ENCODE assay signal across 18 cellular contexts in the genomic region with DNA sequence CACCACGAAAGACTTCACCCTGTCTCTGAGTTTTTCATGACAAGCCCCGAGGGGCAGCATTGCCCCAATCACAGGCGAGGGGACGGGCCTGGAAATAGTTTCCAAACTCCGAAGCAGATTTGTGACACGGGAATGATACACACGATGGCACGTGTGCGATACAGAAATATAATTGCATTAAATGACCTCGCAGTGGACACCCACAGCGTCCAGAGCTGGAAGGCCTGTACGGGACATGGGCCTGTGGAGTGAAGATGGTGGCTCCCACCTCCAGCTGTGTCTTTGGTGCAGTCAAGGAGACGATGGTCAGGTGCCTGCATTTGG. TPM values are rescaled to one million over a fixed set of nuclear protein-coding genes. Genes with fewer than 3 reads are reported as not detected.
"Had no signal": no experiment of that assay in that cellular context is flagged by ENCODE, and none has a peak within 500 bp of the region (broad histone marks: within the 10 kb centered on the region; RNA-seq: fewer than 3 reads in every experiment).

No MANE protein-coding gene starts in this region.

- H3K27me3 Mint-ChIP-seq: activated naive CD8-positive, alpha-beta T cell; progenitor cell of endocrine pancreas had no signal

- H3K4me3 Mint-ChIP-seq: activated naive CD8-positive, alpha-beta T cell; activated T-helper 1 cell treated with anti-CD3 and anti-CD28 coated beads, Interleukin-12 subunit alpha, Interleukin-12 subunit beta, Interleukin-2, Interleukin-4 antibody, amounts not matched to agents 30 ng/mL and 10 ng/mL and 1 ng/mL, durations not matched to agents 14 hours and 24 hours and 36 hours had no signal

- H3K36me3 Mint-ChIP-seq: activated naive CD8-positive, alpha-beta T cell had no signal

- H3K36me3 ChIP-seq: cardiac muscle cell had no signal

- H3K27ac Mint-ChIP-seq: activated naive CD8-positive, alpha-beta T cell; activated T-helper 1 cell treated with anti-CD3 and anti-CD28 coated beads, Interleukin-12 subunit alpha, Interleukin-12 subunit beta, Interleukin-2, Interleukin-4 antibody, amounts not matched to agents 30 ng/mL and 10 ng/mL and 1 ng/mL, durations not matched to agents 14 hours and 24 hours and 36 hours; progenitor cell of endocrine pancreas had no signal

- H3K27me3 ChIP-seq: cardiac muscle cell, foreskin keratinocyte had no signal

- DNase-seq: activated CD4-positive, CD25-positive, alpha-beta regulatory T cell treated with anti-CD3 and anti-CD28 coated beads, Interleukin-2, amount 50 U/mL, for 72 hours; activated gamma-delta T cell treated with Interleukin-2 at 50 U/mL for 16 hours; foreskin keratinocyte; glutamatergic neuron; hippocampal formation; stimulated activated naive CD8-positive, alpha-beta T cell treated with anti-CD3 and anti-CD28 coated beads, Interleukin-15, Interleukin-2, amounts not matched to agents 100 U/mL and 50 U/mL, for 24 hours; substantia nigra; T-helper 9 cell; trophoblast cell had no signal

- H3K27ac ChIP-seq: cardiac muscle cell, foreskin keratinocyte had no signal

- H3K4me3 ChIP-seq: cardiac muscle cell, lung had no signal

- H3K9me3 Mint-ChIP-seq: activated T-helper 1 cell treated with anti-CD3 and anti-CD28 coated beads, Interleukin-12 subunit alpha, Interleukin-12 subunit beta, Interleukin-2, Interleukin-4 antibody, amounts not matched to agents 30 ng/mL and 10 ng/mL and 1 ng/mL, durations not matched to agents 14 hours and 24 hours and 36 hours had no signal

- ATAC-seq: foreskin keratinocyte; right cardiac atrium; stimulated activated naive CD8-positive, alpha-beta T cell treated with anti-CD3 and anti-CD28 coated beads, Interleukin-15, Interleukin-2, amounts not matched to agents 100 U/mL and 50 U/mL, for 24 hours had no signal

RNA-seq across cellular contexts. Expression of a gene that starts 46.6 kb away (rescaled TPM):
- total RNA-seq: cardiac muscle cell, epithelial cell of proximal tubule, fibroblast of lung, foreskin keratinocyte, progenitor cell of endocrine pancreas had no signal
- polyA plus RNA-seq: cardiac muscle cell, fibroblast of lung, neural cell had no signal
